ENCODE assay signal across 2 cellular contexts in the genomic region with DNA sequence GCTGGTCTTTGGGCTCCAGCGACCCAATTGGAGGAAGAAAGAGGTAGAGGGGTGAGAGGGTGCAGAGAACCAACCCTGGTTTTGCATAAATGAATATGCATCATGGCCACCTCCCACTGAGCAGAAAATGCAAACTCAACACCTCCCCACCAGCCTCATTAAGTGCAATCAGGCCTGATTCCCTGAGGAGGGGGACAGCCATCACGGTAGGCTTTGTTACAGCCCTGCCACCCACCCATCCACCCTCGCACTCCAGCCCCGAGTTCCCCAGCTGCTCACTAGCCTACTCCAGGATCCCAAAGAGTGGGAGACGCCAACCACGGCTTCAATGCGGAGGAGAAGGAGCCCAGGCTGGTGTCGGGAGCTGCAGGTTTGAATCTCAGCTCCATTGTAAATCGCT.
TF ChIP-seq lines count a peak whose summit lies in the region.

No MANE protein-coding gene starts in this region.

TF ChIP-seq in IMR-90, 13 proteins besides CTCF, POLR2A, EP300 and RAD21:
- TF ChIP-seq MXI1 (IDR thresholded peaks at IDR 0.05; ENCODE audit: borderline replicate concordance, low read depth, low read length), result no peak
- no peak for TF ChIP-seq NFE2L2 (IDR thresholded peaks at IDR 0.05; ENCODE audit: low read depth, low read length)

TF ChIP-seq in WTC11, 78 proteins besides CTCF, POLR2A, EP300 and RAD21:
- TF ChIP-seq ETV6 (CRISPR knock-in tag; IDR thresholded peaks at IDR 0.05), result no peak
- TF ChIP-seq, protein P1, sequence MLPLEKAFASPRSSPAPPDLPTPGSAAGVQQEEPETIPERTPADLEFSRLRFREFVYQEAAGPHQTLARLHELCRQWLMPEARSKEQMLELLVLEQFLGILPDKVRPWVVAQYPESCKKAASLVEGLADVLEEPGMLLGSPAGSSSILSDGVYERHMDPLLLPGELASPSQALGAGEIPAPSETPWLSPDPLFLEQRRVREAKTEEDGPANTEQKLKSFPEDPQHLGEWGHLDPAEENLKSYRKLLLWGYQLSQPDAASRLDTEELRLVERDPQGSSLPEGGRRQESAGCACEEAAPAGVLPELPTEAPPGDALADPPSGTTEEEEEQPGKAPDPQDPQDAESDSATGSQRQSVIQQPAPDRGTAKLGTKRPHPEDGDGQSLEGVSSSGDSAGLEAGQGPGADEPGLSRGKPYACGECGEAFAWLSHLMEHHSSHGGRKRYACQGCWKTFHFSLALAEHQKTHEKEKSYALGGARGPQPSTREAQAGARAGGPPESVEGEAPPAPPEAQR (CRISPR knock-in tag; IDR thresholded peaks at IDR 0.05), result no peak
- TF ChIP-seq FOXP1 (CRISPR knock-in tag; IDR thresholded peaks at IDR 0.05; ENCODE audit: borderline replicate concordance), result no peak
- TF ChIP-seq NFATC4 (CRISPR knock-in tag; IDR thresholded peaks at IDR 0.05), result no peak
- no peak for TF ChIP-seq KAT7 (CRISPR knock-in tag; IDR thresholded peaks at IDR 0.05; ENCODE audit: borderline replicate concordance)
- no peak for TF ChIP-seq ZNF423 (CRISPR knock-in tag; IDR thresholded peaks at IDR 0.05)
- TF ChIP-seq SOX15 (CRISPR knock-in tag; IDR thresholded peaks at IDR 0.05), result no peak
- TF ChIP-seq OVOL2 (CRISPR knock-in tag; IDR thresholded peaks at IDR 0.05; ENCODE audit: borderline replicate concordance), result no peak
- TF ChIP-seq ZNF671 (CRISPR knock-in tag; IDR thresholded peaks at IDR 0.05), result no peak
- TF ChIP-seq, protein P2, sequence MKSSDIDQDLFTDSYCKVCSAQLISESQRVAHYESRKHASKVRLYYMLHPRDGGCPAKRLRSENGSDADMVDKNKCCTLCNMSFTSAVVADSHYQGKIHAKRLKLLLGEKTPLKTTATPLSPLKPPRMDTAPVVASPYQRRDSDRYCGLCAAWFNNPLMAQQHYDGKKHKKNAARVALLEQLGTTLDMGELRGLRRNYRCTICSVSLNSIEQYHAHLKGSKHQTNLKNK (CRISPR knock-in tag; IDR thresholded peaks at IDR 0.05), result no peak
- TF ChIP-seq, protein P3, sequence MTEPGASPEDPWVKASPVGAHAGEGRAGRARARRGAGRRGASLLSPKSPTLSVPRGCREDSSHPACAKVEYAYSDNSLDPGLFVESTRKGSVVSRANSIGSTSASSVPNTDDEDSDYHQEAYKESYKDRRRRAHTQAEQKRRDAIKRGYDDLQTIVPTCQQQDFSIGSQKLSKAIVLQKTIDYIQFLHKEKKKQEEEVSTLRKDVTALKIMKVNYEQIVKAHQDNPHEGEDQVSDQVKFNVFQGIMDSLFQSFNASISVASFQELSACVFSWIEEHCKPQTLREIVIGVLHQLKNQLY (CRISPR knock-in tag; IDR thresholded peaks at IDR 0.05), result no peak
